ENCODE assay signal across 1 cellular context in genomic region chr9:134376386-134377142, GRCh38.
TF ChIP-seq lines count a peak whose summit lies in the region.

No MANE protein-coding gene starts in this region.

TF ChIP-seq in HepG2, 621 proteins besides CTCF, POLR2A, EP300 and RAD21 (continued from another document and continues in another):
- TF ChIP-seq ZXDC (CRISPR knock-in tag; IDR thresholded peaks at IDR 0.05), result no peak
- TF ChIP-seq GLMP (CRISPR knock-in tag; IDR thresholded peaks at IDR 0.05; ENCODE audit: borderline replicate concordance), result no peak
- TF ChIP-seq ZNF580 (CRISPR knock-in tag; IDR thresholded peaks at IDR 0.05; ENCODE audit: borderline replicate concordance, low read depth), result no peak
- TF ChIP-seq DDIT3 (CRISPR knock-in tag; IDR thresholded peaks at IDR 0.05), result no peak
- TF ChIP-seq USF2 (IDR thresholded peaks at IDR 0.05; ENCODE audit: low read depth, low read length), result no peak
- peak; percentile 46; the same call in 1 of the 2 replicates for TF ChIP-seq USF2 (CRISPR knock-in tag; IDR thresholded peaks at IDR 0.05; ENCODE audit: borderline replicate concordance)
- no peak for TF ChIP-seq ZNF512B (CRISPR knock-in tag; IDR thresholded peaks at IDR 0.05; ENCODE audit: borderline replicate concordance)
- TF ChIP-seq ZFP62 (CRISPR knock-in tag; IDR thresholded peaks at IDR 0.05), result no peak
- no peak for TF ChIP-seq ZNF30 (CRISPR knock-in tag; IDR thresholded peaks at IDR 0.05)
- TF ChIP-seq DNMT3B (CRISPR knock-in tag; conservative IDR thresholded peaks at IDR 0.05), result no peak
- TF ChIP-seq GRHL1 (CRISPR knock-in tag; conservative IDR thresholded peaks at IDR 0.05), result no peak
- TF ChIP-seq JUN (CRISPR knock-in tag; IDR thresholded peaks at IDR 0.05), result no peak
- TF ChIP-seq ZNF468 (CRISPR knock-in tag; IDR thresholded peaks at IDR 0.05), result no peak
- TF ChIP-seq KLF6 (CRISPR knock-in tag; IDR thresholded peaks at IDR 0.05), result 0 out of 2 replicates have a peak, but pooled peaks have one; percentile 11
- TF ChIP-seq HINFP (CRISPR knock-in tag; IDR thresholded peaks at IDR 0.05; ENCODE audit: low read depth), result no peak
- peak; percentile 40; the same call in 1 of the 2 replicates for TF ChIP-seq KDM2A (CRISPR knock-in tag; IDR thresholded peaks at IDR 0.05; ENCODE audit: borderline replicate concordance, low read depth)
- TF ChIP-seq ZNF891 (CRISPR knock-in tag; IDR thresholded peaks at IDR 0.05), result no peak
- no peak for TF ChIP-seq ATF1 (CRISPR knock-in tag; IDR thresholded peaks at IDR 0.05)
- 0 out of 2 replicates have a peak, but pooled peaks have one; percentile 44 for TF ChIP-seq CC2D1A (CRISPR knock-in tag; IDR thresholded peaks at IDR 0.05)
- TF ChIP-seq ZNF629 (CRISPR knock-in tag; conservative IDR thresholded peaks at IDR 0.05), result no peak
- TF ChIP-seq ZNF10 (CRISPR knock-in tag; IDR thresholded peaks at IDR 0.05; ENCODE audit: borderline replicate concordance, low read depth), result no peak
- TF ChIP-seq THRA (CRISPR knock-in tag; IDR thresholded peaks at IDR 0.05; ENCODE audit: borderline replicate concordance), result no peak; the same call in 1 of the 2 replicates
- TF ChIP-seq ZNF549 (CRISPR knock-in tag; IDR thresholded peaks at IDR 0.05), result no peak
- TF ChIP-seq TBX2 (CRISPR knock-in tag; IDR thresholded peaks at IDR 0.05; ENCODE audit: borderline replicate concordance), result no peak
- TF ChIP-seq REXO4 (CRISPR knock-in tag; IDR thresholded peaks at IDR 0.05; ENCODE audit: borderline replicate concordance), result no peak
- TF ChIP-seq ZNF12 (CRISPR knock-in tag; IDR thresholded peaks at IDR 0.05), result no peak
- TF ChIP-seq KIAA2018 (CRISPR knock-in tag; IDR thresholded peaks at IDR 0.05; ENCODE audit: borderline replicate concordance), result no peak
- TF ChIP-seq E2F2 (CRISPR knock-in tag; IDR thresholded peaks at IDR 0.05; ENCODE audit: borderline replicate concordance), result no peak
- TF ChIP-seq ZNF781 (CRISPR knock-in tag; IDR thresholded peaks at IDR 0.05; ENCODE audit: borderline replicate concordance, not compliant biosample characterization), result no peak
- TF ChIP-seq FOXM1 (CRISPR knock-in tag; IDR thresholded peaks at IDR 0.05), result no peak
- TF ChIP-seq NKX3-1 (CRISPR knock-in tag; IDR thresholded peaks at IDR 0.05), result no peak
- TF ChIP-seq ZNF616 (CRISPR knock-in tag; IDR thresholded peaks at IDR 0.05; ENCODE audit: low read depth), result no peak
